8 cellular contexts compared by ENCODE assay signal in genomic region chr7:95686109-95686508, GRCh38.
DNase-seq lines count a peak whose midpoint lies in the region; ATAC-seq, FAIRE-seq and TF ChIP-seq lines count a peak whose summit lies in the region.

No MANE protein-coding gene starts in this region.

- no peaks in the 10 kb centered on the region for H3K36me3 ChIP-seq in OCI-LY3 (replicated peaks; ENCODE audit: low read depth, low read length)
- no peaks in the 10 kb centered on the region for H3K36me3 ChIP-seq in H1 (ENCODE audit: control insufficient read depth in 2 of 4, insufficient read depth in 4 of 4, low read length in 3 of 4)
- H3K36me3 ChIP-seq in mesendoderm (ENCODE audit: control insufficient read depth, insufficient read depth, low read length), result no peaks in the 10 kb centered on the region
- no peaks in the 10 kb centered on the region for H3K36me3 ChIP-seq in effector memory CD4-positive, alpha-beta T cell (ENCODE audit: control insufficient read depth, insufficient read depth, low read length)

- H2BK120ac ChIP-seq in H1 (replicated peaks; ENCODE audit: low read depth, low read length), result no peak overlapping the region
- no peak overlapping the region for H2BK120ac ChIP-seq in mesendoderm (ENCODE audit: low read depth, low read length)

- H3K23ac ChIP-seq in H1 (ENCODE audit: insufficient read length) (no peak overlapping the region), mesendoderm (ENCODE audit: low read length) (no peak overlapping the region)

- H3K27me3 ChIP-seq in OCI-LY3 (ENCODE audit: low read depth, low read length), result no peaks in the 10 kb centered on the region
- no peaks in the 10 kb centered on the region for H3K27me3 ChIP-seq in H1 (replicated peaks in 1 of 4; ENCODE audit: control insufficient read depth in 3 of 4, extremely low read depth in 1 of 4, insufficient read depth in 3 of 4, low read length in 3 of 4)
- no peaks in the 10 kb centered on the region for H3K27me3 ChIP-seq in mesendoderm (ENCODE audit: insufficient read depth, low read length, poor library complexity)
- H3K27me3 ChIP-seq in effector memory CD4-positive, alpha-beta T cell (replicated peaks; ENCODE audit: control insufficient read depth, insufficient read depth, low read length, poor library complexity, severe bottlenecking), result no peaks in the 10 kb centered on the region

- POLR2A ChIA-PET in H1 (lab: Charles Lee; ENCODE audit: partially characterized antibody), result interaction anchor here (1.0 kb wide), 1 partner anchor 177 kb away, joined by 3 read pairs; no protein-coding TSS in a partner anchor

- H3K4me1 ChIP-seq in OCI-LY3 (ENCODE audit: low read length), result peaks cover 11% of the 10 kb centered on the region; the same call in 1 of the 2 replicates
- no peaks in the 10 kb centered on the region for H3K4me1 ChIP-seq in H1 (replicated peaks in 1 of 4; ENCODE audit: control insufficient read depth in 3 of 4, insufficient read depth in 4 of 4, low read length in 3 of 4)
- H3K4me1 ChIP-seq in mesendoderm (ENCODE audit: control insufficient read depth, low read depth, low read length), result no peaks in the 10 kb centered on the region
- H3K4me1 ChIP-seq in effector memory CD4-positive, alpha-beta T cell (ENCODE audit: control insufficient read depth, insufficient read depth, low read length, poor library complexity, severe bottlenecking), result no peaks in the 10 kb centered on the region

- TF ChIP-seq RAD21 in Ishikawa (IDR thresholded peaks at IDR 0.05; ENCODE audit: low read depth) (peak; percentile 87), H1 (IDR thresholded peaks at IDR 0.05 in 1 of 2, conservative IDR thresholded peaks at IDR 0.05 in 1 of 2; ENCODE audit: low read depth in 2 of 2, low read length in 2 of 2) (peak; percentile 78 to 84)

- H3K4ac ChIP-seq in H1 (replicated peaks; ENCODE audit: insufficient read length, low read depth, low read length), result no peak overlapping the region
- H3K4ac ChIP-seq in mesendoderm (ENCODE audit: low read depth, low read length), result no peak overlapping the region

- H3K4me2 ChIP-seq in OCI-LY3 (ENCODE audit: low read length) (no peak overlapping the region), H1 (ENCODE audit: insufficient read depth in 1 of 2, low read depth in 2 of 2, low read length in 2 of 2) (no peak overlapping the region), mesendoderm (ENCODE audit: low read length) (no peak overlapping the region)

- no peak overlapping the region for H3K9ac ChIP-seq in OCI-LY3 (ENCODE audit: low read length)
- no peak overlapping the region for H3K9ac ChIP-seq in H1 (replicated peaks in 1 of 4; ENCODE audit: extremely low read depth in 1 of 4, low read depth in 3 of 4, low read length in 3 of 4)
- no peak overlapping the region for H3K9ac ChIP-seq in mesendoderm (ENCODE audit: low read length)

- H4K91ac ChIP-seq in H1 (replicated peaks; ENCODE audit: insufficient read length, low read length), result no peak overlapping the region

- H3K4me3 ChIP-seq in OCI-LY3 (ENCODE audit: low read length) (no peak overlapping the region), H1 (ENCODE audit: extremely low read depth in 1 of 4, insufficient read depth in 2 of 4, low read depth in 3 of 4, low read length in 4 of 4) (no peak overlapping the region), mesendoderm (ENCODE audit: low read length) (no peak overlapping the region)
- no peak overlapping the region for H3K4me3 ChIP-seq in effector memory CD4-positive, alpha-beta T cell (ENCODE audit: insufficient read depth, low read depth, low read length, poor library complexity, severe bottlenecking)

- no peak overlapping the region for H2BK20ac ChIP-seq in H1 (ENCODE audit: low read length)

- H2BK12ac ChIP-seq in H1 (ENCODE audit: low read depth, low read length), result no peak overlapping the region

- H2BK15ac ChIP-seq in H1 (ENCODE audit: low read length) (no peak overlapping the region), mesendoderm (replicated peaks; ENCODE audit: low read depth) (no peak overlapping the region)

- no peak for ATAC-seq in HG03159 (IDR thresholded peaks at IDR 0.05; ENCODE audit: unreplicated experiment)

- H4K5ac ChIP-seq in H1 (ENCODE audit: insufficient read length, low read depth, low read length) (no peak overlapping the region), mesendoderm (ENCODE audit: low read length) (no peak overlapping the region)

- FAIRE-seq in H1 (lab: Jason Lieb, UNC), result no peak

- H3K18ac ChIP-seq in H1 (ENCODE audit: extremely low read depth, low read length) (no peak overlapping the region), mesendoderm (ENCODE audit: low read length) (no peak overlapping the region)

- H3K27ac ChIP-seq in OCI-LY3 (ENCODE audit: low read length), result no peak overlapping the region
- no peak overlapping the region for H3K27ac ChIP-seq in H1 (ENCODE audit: low read depth, low read length)
- H3K27ac ChIP-seq in mesendoderm (ENCODE audit: low read depth, low read length), result no peak overlapping the region
- no peak overlapping the region for H3K27ac ChIP-seq in effector memory CD4-positive, alpha-beta T cell (ENCODE audit: insufficient read depth, low read length, poor library complexity, severe bottlenecking)

- DNase-seq in EL (peak; percentile 43), H1 (ENCODE audit: low read depth in 1 of 2, low spot score in 2 of 2) (no peak), mesendoderm (peak; percentile 67), NCI-H1048 (lab: John Stamatoyannopoulos, UW) (no peak)
- DNase-seq in effector memory CD4-positive, alpha-beta T cell, result no peak

- H2BK5ac ChIP-seq in H1 (ENCODE audit: low read depth, low read length) (no peak overlapping the region), mesendoderm (ENCODE audit: low read length) (no peak overlapping the region)

- H2AFZ ChIP-seq in OCI-LY3 (ENCODE audit: low read depth, low read length), result no peak overlapping the region
- H2AFZ ChIP-seq in H1 (ENCODE audit: low read length), result no peak overlapping the region

- H3K14ac ChIP-seq in H1 (ENCODE audit: insufficient read length), result no peak overlapping the region

- WGBS in H1 (ENCODE audit: extremely low coverage in 1 of 2, insufficient coverage in 1 of 2, insufficient read length in 1 of 2, insufficient replicate concordance in 2 of 2, low coverage in 1 of 2, low lambda C conversion rate in 2 of 2, missing lambda C conversion rate in 1 of 2), 2 experiments, result 62% methylated on average over 4 of the region's 4 CpGs; no CpG with 5 or more reads in 1 of the 2 experiments
- WGBS in mesendoderm (ENCODE audit: extremely low coverage, insufficient coverage, low lambda C conversion rate), result no CpG with 5 or more reads among the region's 4 CpGs

- H3K23me2 ChIP-seq in H1 (ENCODE audit: low read depth, low read length), result no peaks in the 10 kb centered on the region

- H3K79me2 ChIP-seq in OCI-LY3 (ENCODE audit: low read length), result no peaks in the 10 kb centered on the region
- H3K79me2 ChIP-seq in H1 (ENCODE audit: control insufficient read depth in 1 of 2, insufficient read depth in 2 of 2, low read length in 2 of 2), result no peaks in the 10 kb centered on the region
- no peaks in the 10 kb centered on the region for H3K79me2 ChIP-seq in mesendoderm (ENCODE audit: control insufficient read depth, insufficient read depth, low read length)

- H4K20me1 ChIP-seq in OCI-LY3 (ENCODE audit: insufficient read depth, low read length) (no peaks in the 10 kb centered on the region), H1 (replicated peaks in 1 of 2; ENCODE audit: control insufficient read depth in 1 of 2, insufficient read depth in 2 of 2, low read length in 2 of 2) (no peaks in the 10 kb centered on the region)

- no peak overlapping the region for H3K56ac ChIP-seq in H1 (replicated peaks; ENCODE audit: insufficient read length, low read depth, low read length)
- no peak overlapping the region for H3K56ac ChIP-seq in mesendoderm (ENCODE audit: low read length)

- TF ChIP-seq POLR2A in H1 (IDR thresholded peaks at IDR 0.05; ENCODE audit: control extremely low read depth in 1 of 2, low read depth in 2 of 2, low read length in 2 of 2), result no peak

- TF ChIP-seq CTCF in OCI-LY3 (IDR thresholded peaks at IDR 0.05; ENCODE audit: low read depth, low read length) (peak; percentile 57), H1 (IDR thresholded peaks at IDR 0.05; ENCODE audit: control extremely low read depth in 1 of 3, insufficient read depth in 1 of 3, low read depth in 1 of 3, low read length in 3 of 3) (peak in 2 of 3 experiments; percentile 42 to 62; a peak in 3 of 4 replicates)

- H4K8ac ChIP-seq in H1 (ENCODE audit: extremely low read depth, insufficient read depth, low read length), result no peak overlapping the region
- no peak overlapping the region for H4K8ac ChIP-seq in mesendoderm (ENCODE audit: low read depth, low read length)

- TF ChIP-seq EP300 in Ishikawa (IDR thresholded peaks at IDR 0.05; ENCODE audit: borderline replicate concordance) (no peak), H1 (IDR thresholded peaks at IDR 0.05; ENCODE audit: borderline replicate concordance in 1 of 2, low read depth in 2 of 2, low read length in 2 of 2) (no peak)

- H2AK5ac ChIP-seq in H1 (ENCODE audit: low read depth, low read length), result no peak overlapping the region
- H2AK5ac ChIP-seq in mesendoderm (ENCODE audit: low read length), result no peak overlapping the region

- H3K9me3 ChIP-seq in OCI-LY3 (ENCODE audit: insufficient read depth, low read length) (no peaks in the 10 kb centered on the region), H1 (ENCODE audit: insufficient read depth in 2 of 2, low read depth in 1 of 2, low read length in 1 of 2) (no peaks in the 10 kb centered on the region)
- H3K9me3 ChIP-seq in effector memory CD4-positive, alpha-beta T cell (ENCODE audit: control insufficient read depth, low read length), result no peaks in the 10 kb centered on the region

- H3K79me1 ChIP-seq in H1 (ENCODE audit: low read depth, low read length) (no peaks in the 10 kb centered on the region), mesendoderm (ENCODE audit: low read length) (no peaks in the 10 kb centered on the region)

- CTCF ChIA-PET in H1 (lab: Charles Lee; ENCODE audit: partially characterized antibody), result interaction anchor here (0.6 to 8.6 kb wide), 32 partner anchors 8 to 577 kb away, joined by 3 to 482 read pairs (median 4); partner anchors contain the start of gene ASB4

TF ChIP-seq in Ishikawa, 13 proteins besides CTCF, POLR2A, EP300 and RAD21 (continues in another document):
- TF ChIP-seq TAF1 (IDR thresholded peaks at IDR 0.05; ENCODE audit: low read depth), result no peak

TF ChIP-seq in H1, 55 proteins besides CTCF, POLR2A, EP300 and RAD21 (continues in another document):
- TF ChIP-seq KDM5A (IDR thresholded peaks at IDR 0.05; ENCODE audit: low read length) (no peak), TAF7 (optimal IDR thresholded peaks at IDR 0.05; ENCODE audit: borderline replicate concordance, low read depth, low read length) (no peak), KDM4A (IDR thresholded peaks at IDR 0.05; ENCODE audit: low read depth, low read length, severe bottlenecking) (no peak), RBBP5 (IDR thresholded peaks at IDR 0.05; ENCODE audit: borderline replicate concordance, low read depth, low read length) (no peak), CHD1 (IDR thresholded peaks at IDR 0.05; ENCODE audit: low read depth, low read length) (no peak), RNF2 (IDR thresholded peaks at IDR 0.05; ENCODE audit: borderline replicate concordance, low read depth, low read length, missing control alignments, poor library complexity, severe bottlenecking) (no peak), ZNF274 (IDR thresholded peaks at IDR 0.05; ENCODE audit: borderline replicate concordance, extremely low read depth, low read length) (no peak)

Comparison
In these comparisons a context has a peak if more than half of its experiments do, and no peak if none do; other contexts are left out.
1. DNase-seq: peak in EL (single experiment) and mesendoderm (single experiment); none in H1 (0 of 2), NCI-H1048 (single experiment) and effector memory CD4-positive, alpha-beta T cell (0 of 3).